ENCODE assay signal across 15 cellular contexts in genomic region chr2:42241517-42241916, GRCh38.
"Had no signal": no experiment of that assay in that cellular context is flagged by ENCODE, and none has a peak within 500 bp of the region (broad histone marks: within the 10 kb centered on the region; RNA-seq: fewer than 3 reads in every experiment).

No MANE protein-coding gene starts in this region.

- DNase-seq: activated CD4-positive, alpha-beta T cell treated with anti-CD3 and anti-CD28 coated beads, Interleukin-2, amount 10 ng/mL, durations not matched to agents 24 days and 14 days; activated CD8-positive, alpha-beta memory T cell treated with anti-CD3 and anti-CD28 coated beads for 24 hours; activated naive CD4-positive, alpha-beta T cell treated with anti-CD3 and anti-CD28 coated beads, Interleukin-2, amount 50 U/mL, for 16 hours; amygdala; brain microvascular endothelial cell; glutamatergic neuron; left ventricle myocardium inferior; mesenchymal stem cell; retina; tibial artery had no signal

- H3K4me3 Mint-ChIP-seq: activated CD4-positive, alpha-beta T cell treated with anti-CD3 and anti-CD28 coated beads, Interleukin-2, amount 10 ng/mL, durations not matched to agents 24 days and 14 days; T-helper 1 cell treated with Interleukin-12 subunit alpha and Interleukin-12 subunit beta and Interleukin-4 antibody, amounts not matched to agents 30 μg/mL and 1 μg/mL, for 36 hours; WTC11 had no signal

- H3K9me3 Mint-ChIP-seq: activated CD4-positive, alpha-beta T cell treated with anti-CD3 and anti-CD28 coated beads, Interleukin-2, amount 10 ng/mL, durations not matched to agents 24 days and 14 days; T-helper 1 cell treated with Interleukin-12 subunit alpha and Interleukin-12 subunit beta and Interleukin-4 antibody, amounts not matched to agents 30 μg/mL and 1 μg/mL, for 36 hours; WTC11 had no signal

- FAIRE-seq: islet of Langerhans had no signal

- H3K9me3 ChIP-seq: esophagus muscularis mucosa, left ventricle myocardium inferior, tibial artery had no signal

- H3K36me3 ChIP-seq: left ventricle myocardium inferior had no signal

- H3K4me3 ChIP-seq: esophagus muscularis mucosa, left ventricle myocardium inferior, tibial artery had no signal

- H3K4me1 ChIP-seq: esophagus muscularis mucosa, tibial artery had no signal

- ATAC-seq: SK-N-SH treated with all-trans-retinoic acid at 6 μM for 48 hours, WTC11 had no signal

- H3K4me1 Mint-ChIP-seq: WTC11 had no signal

- H3K27ac ChIP-seq: brain microvascular endothelial cell, esophagus muscularis mucosa, left ventricle myocardium inferior, tibial artery had no signal

- H3K27me3 Mint-ChIP-seq: activated CD4-positive, alpha-beta T cell treated with anti-CD3 and anti-CD28 coated beads, Interleukin-2, amount 10 ng/mL, durations not matched to agents 24 days and 14 days had no signal

- H3K27ac Mint-ChIP-seq: activated CD4-positive, alpha-beta T cell treated with anti-CD3 and anti-CD28 coated beads, Interleukin-2, amount 10 ng/mL, durations not matched to agents 24 days and 14 days; T-helper 1 cell treated with Interleukin-12 subunit alpha and Interleukin-12 subunit beta and Interleukin-4 antibody, amounts not matched to agents 30 μg/mL and 1 μg/mL, for 36 hours; WTC11 had no signal

- H3K27me3 ChIP-seq: brain microvascular endothelial cell, esophagus muscularis mucosa, tibial artery had no signal
